Comparison of ENCODE assay signal across 8 cellular contexts in the genomic region with DNA sequence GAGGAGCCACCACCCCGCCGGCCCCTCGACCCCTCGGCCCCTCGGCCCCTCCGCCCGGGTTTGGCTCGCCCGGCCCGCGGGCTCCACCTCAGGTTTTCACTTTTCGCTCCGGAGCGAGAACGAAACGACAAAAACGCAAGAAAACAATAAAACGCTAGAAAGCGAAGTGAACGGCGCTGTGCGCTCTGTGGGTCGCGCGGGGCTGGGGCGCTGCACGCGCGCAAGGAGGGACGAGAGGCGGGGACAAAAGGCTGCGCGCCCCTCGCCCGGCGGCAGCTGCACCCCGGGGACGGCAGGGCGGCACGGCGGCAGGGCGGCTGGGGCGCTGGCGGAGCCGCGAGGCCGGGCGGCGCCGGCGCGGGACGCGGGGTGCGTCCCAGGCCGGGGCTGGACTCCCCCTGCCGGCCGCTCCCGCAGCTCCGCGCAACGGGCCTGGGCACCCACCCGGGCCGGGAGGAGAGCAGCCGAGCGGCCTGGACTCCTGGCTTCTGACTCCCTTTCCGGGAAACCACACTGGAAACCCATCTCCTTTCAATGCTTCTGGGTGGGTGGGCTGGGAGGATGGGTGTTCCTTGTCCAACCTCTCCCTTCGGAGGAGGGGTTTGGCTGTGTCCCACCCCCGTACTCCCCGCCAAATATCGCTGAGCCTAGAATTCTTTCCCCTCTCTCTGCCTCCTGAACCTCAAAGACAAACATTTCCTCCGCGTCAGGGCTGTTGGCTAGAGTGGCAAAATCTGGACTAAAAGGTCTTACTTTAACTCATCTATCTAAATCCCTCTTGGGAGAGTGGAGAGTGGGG. TPM values are rescaled to one million over a fixed set of nuclear protein-coding genes. Genes with fewer than 3 reads are reported as not detected.
DNase-seq lines count a peak whose midpoint lies in the region; ATAC-seq and TF ChIP-seq lines count a peak whose summit lies in the region.

No MANE protein-coding gene starts in this region.

- no peak for ATAC-seq in CD4-positive, alpha-beta T cell (ENCODE audit: poor library complexity)
- peak; percentile 31 for ATAC-seq in GM19397 (IDR thresholded peaks at IDR 0.05; ENCODE audit: unreplicated experiment)
- peak; percentile 50 for ATAC-seq in sciatic nerve
- no peak for ATAC-seq in HG02870 (IDR thresholded peaks at IDR 0.05; ENCODE audit: unreplicated experiment)

- H3K9me2 ChIP-seq in PC-9 (ENCODE audit: insufficient read depth), result no peaks in the 10 kb centered on the region

- H3K4me1 ChIP-seq in PC-9 (replicated peaks; ENCODE audit: insufficient read depth) (0 out of 2 replicates have a peak, but pooled peaks cover 6% of the 10 kb centered on the region), iPS DF 6.9 (ENCODE audit: control insufficient read depth, insufficient read depth, low read length) (peaks cover 8% of the 10 kb centered on the region)

- H3K27me3 ChIP-seq in CD4-positive, alpha-beta T cell (ENCODE audit: control insufficient read depth, insufficient read depth, low read length), result peaks cover 64% of the 10 kb centered on the region
- H3K27me3 ChIP-seq in PC-9 (ENCODE audit: insufficient read depth, low read depth), result no peaks in the 10 kb centered on the region
- H3K27me3 ChIP-seq in iPS DF 6.9 (ENCODE audit: control insufficient read depth, insufficient read depth, low read length), result peaks cover 67% of the 10 kb centered on the region

- TF ChIP-seq CTCF in CD4-positive, alpha-beta T cell (IDR thresholded peaks at IDR 0.05), result peak; percentile 21
- no peak for TF ChIP-seq CTCF in PC-9 (conservative IDR thresholded peaks at IDR 0.05)

- H4K20me1 ChIP-seq in PC-9 (ENCODE audit: insufficient read depth), result no peaks in the 10 kb centered on the region

- H3K27ac ChIP-seq in CD4-positive, alpha-beta T cell (ENCODE audit: low read depth, low read length), result no peak overlapping the region
- no peak overlapping the region for H3K27ac ChIP-seq in PC-9
- no peak overlapping the region for H3K27ac ChIP-seq in iPS DF 6.9 (ENCODE audit: low read length)

- no peaks in the 10 kb centered on the region for H3K79me2 ChIP-seq in PC-9 (ENCODE audit: low read depth)

- H3K27ac Mint-ChIP-seq in CD4-positive, alpha-beta T cell, result no peak overlapping the region

- no peaks in the 10 kb centered on the region for H3F3A ChIP-seq in PC-9 (ENCODE audit: insufficient read depth, low read depth)

- peaks cover 59% of the 10 kb centered on the region for H3K27me3 Mint-ChIP-seq in CD4-positive, alpha-beta T cell

- CTCF ChIA-PET in CD4-positive, alpha-beta T cell (lab: Charles Lee), result interaction anchor here (1.2 kb wide), 1 partner anchor 427 kb away, joined by 4 read pairs; no protein-coding TSS in a partner anchor
- CTCF ChIA-PET in PC-9 (lab: Charles Lee), result no interaction called here

- peak overlapping the region; percentile 48; the same call in 1 of the 2 replicates for H3K4me3 ChIP-seq in PC-9
- H3K4me3 ChIP-seq in iPS DF 6.9 (ENCODE audit: low read length), result peak overlapping the region; percentile 17; the same call in 1 of the 2 replicates

- H3K9me3 ChIP-seq in CD4-positive, alpha-beta T cell (ENCODE audit: control insufficient read depth, low read length), result no peaks in the 10 kb centered on the region
- no peaks in the 10 kb centered on the region for H3K9me3 ChIP-seq in PC-9 (ENCODE audit: insufficient read depth, low read depth)
- no peaks in the 10 kb centered on the region for H3K9me3 ChIP-seq in iPS DF 6.9 (ENCODE audit: control insufficient read depth, insufficient read depth, low read length)

- intact Hi-C loops in CD4-positive, alpha-beta T cell (cut with DNase I, micrococcal nuclease), result loop anchor here (5.0 to 10.0 kb wide), 6 partner anchors 275 to 687 kb away; a partner anchor contains a TSS
- intact Hi-C loops in PC-9 (cut with micrococcal nuclease; ENCODE audit: unreplicated experiment) (loop anchor here (1.0 to 5.0 kb wide), 5 partner anchors 228 to 699 kb away; no protein-coding TSS in a partner anchor), sciatic nerve (cut with DNase I) (loop anchor here (10.0 kb wide), 3 partner anchors 425 to 665 kb away; a partner anchor contains a TSS)

- H3K9me3 Mint-ChIP-seq in CD4-positive, alpha-beta T cell, result no peaks in the 10 kb centered on the region

- peak overlapping the region; percentile 88 for H3K4me3 Mint-ChIP-seq in CD4-positive, alpha-beta T cell

- H3K4me1 Mint-ChIP-seq in CD4-positive, alpha-beta T cell (ENCODE audit: low read depth), result peaks cover 33% of the 10 kb centered on the region

- peak in 2 of 10 experiments; percentile 38 for DNase-seq in CD4-positive, alpha-beta T cell
- DNase-seq in PC-9 (peak in 1 of 2 experiments; percentile 74), astrocyte of the hippocampus (ENCODE audit: low read depth, low spot score) (peak; percentile 87), iPS DF 6.9 (ENCODE audit: low read depth, low spot score) (no peak), sciatic nerve (ENCODE audit: low spot score) (peak; percentile 83), NCI-H446 treated with DMSO at 0.1 percent for 48 hours (lab: John Stamatoyannopoulos, UW) (no peak)

- no peak overlapping the region; the same call in 1 of the 2 replicates for H2AFZ ChIP-seq in PC-9

- H3K36me3 ChIP-seq in PC-9 (ENCODE audit: low read depth), result no peaks in the 10 kb centered on the region
- H3K36me3 ChIP-seq in iPS DF 6.9 (ENCODE audit: control insufficient read depth, insufficient read depth, low read length), result no peaks in the 10 kb centered on the region; the same call in 1 of the 2 replicates

- peak overlapping the region; percentile 72 for H3K4me2 ChIP-seq in PC-9

- no CpG with 5 or more reads among the region's 73 CpGs for WGBS in iPS DF 6.9 (ENCODE audit: insufficient coverage, insufficient read length)

- no TSS peak for BruUV-seq in PC-9 (replicated peaks; lab: Mats Ljungman, UMichigan)

- POLR2A ChIA-PET in CD4-positive, alpha-beta T cell (lab: Charles Lee), result no interaction called here
- POLR2A ChIA-PET in PC-9 (lab: Charles Lee; ENCODE audit: unreplicated experiment), result no interaction called here

- no peaks in the 10 kb centered on the region for H3K36me3 Mint-ChIP-seq in CD4-positive, alpha-beta T cell (ENCODE audit: low read depth)

RNA-seq across cellular contexts. Expression of a gene that starts 9.9 kb away (rescaled TPM):
- total RNA-seq in CD4-positive, alpha-beta T cell, result under 1 TPM in 1 of 2 experiments, not detected in 1; 0.06 TPM
- total RNA-seq in PC-9 (2021), result 0.44 and 0.60 TPM in 2 replicates
- 42.4 TPM for total RNA-seq in sciatic nerve

RNA-seq across cellular contexts. Expression of a gene that starts 42.7 kb away (rescaled TPM):
- not detected for total RNA-seq in CD4-positive, alpha-beta T cell
- total RNA-seq in PC-9 (2021), result 0.88 TPM in 1 of 2 replicates, not detected in the other
- total RNA-seq in sciatic nerve, result not detected

Comparison
In these comparisons a context has a peak if more than half of its experiments do, and no peak if none do; other contexts are left out.
1. ATAC-seq: peak in GM19397 (single experiment) and sciatic nerve (single experiment); none in CD4-positive, alpha-beta T cell (single experiment) and HG02870 (single experiment).
2. DNase-seq: peak in astrocyte of the hippocampus (single experiment) and sciatic nerve (single experiment); none in iPS DF 6.9 (single experiment) and NCI-H446 treated with DMSO at 0.1 percent for 48 hours (single experiment).
3. RNA of a gene that starts 9.9 kb away (total RNA-seq): 42.4 TPM in sciatic nerve (single experiment); 0.44 to 0.60 TPM in PC-9 and 0.06 TPM in CD4-positive, alpha-beta T cell; every median in the first group is over 10 times any median in the second.